ENCODE assay signal across 17 cellular contexts in the genomic region with DNA sequence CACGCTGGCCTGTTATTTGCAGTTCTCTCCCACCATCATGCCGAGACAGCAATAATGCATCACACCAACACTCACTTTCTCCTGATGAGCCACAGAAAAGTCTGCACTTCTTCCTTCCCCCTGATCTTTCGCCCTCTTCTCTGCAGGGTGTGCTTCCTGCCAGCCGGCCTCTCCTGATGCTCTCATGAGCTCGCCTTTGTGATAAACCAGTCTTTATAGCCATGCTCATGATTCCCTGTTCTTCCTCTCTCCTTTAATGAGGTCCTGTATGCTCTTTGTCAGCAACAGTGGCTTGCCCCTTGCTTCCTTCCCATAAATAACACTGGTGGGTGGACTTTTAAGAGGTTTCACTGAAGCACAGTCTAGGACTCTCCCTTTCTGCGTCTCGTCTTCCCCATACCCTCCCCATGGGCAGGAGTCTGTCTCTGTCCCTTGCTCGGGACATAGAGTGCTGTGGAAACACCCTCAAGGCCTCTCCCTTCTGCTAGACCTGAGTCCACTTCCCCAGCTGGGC.
"Had no signal": no experiment of that assay in that cellular context is flagged by ENCODE, and none has a peak within 500 bp of the region (broad histone marks: within the 10 kb centered on the region; RNA-seq: fewer than 3 reads in every experiment).

No MANE protein-coding gene starts in this region.

- DNase-seq: activated CD4-positive, alpha-beta T cell treated with anti-CD3 and anti-CD28 coated beads for 1 hour; activated CD8-positive, alpha-beta memory T cell treated with anti-CD3 and anti-CD28 coated beads for 24 hours; activated CD8-positive, alpha-beta memory T cell treated with anti-CD3 and anti-CD28 coated beads, Interleukin-2, amount 50 U/mL, for 48 hours; activated effector memory CD4-positive, alpha-beta T cell treated with Interleukin-2 at 50 U/mL for 16 hours; activated naive CD4-positive, alpha-beta T cell treated with anti-CD3 and anti-CD28 coated beads, Interleukin-2, amount 10 ng/mL, durations not matched to agents 7 days and 5 days; activated naive CD8-positive, alpha-beta T cell treated with anti-CD3 and anti-CD28 coated beads, Interleukin-2, amount 50 U/mL, for 24 hours; activated T-cell treated with anti-CD3 and anti-CD28 coated beads, Interleukin-2, amount 50 U/mL, for 48 hours; anterior cingulate cortex; effector memory CD8-positive, alpha-beta T cell; left colon; lower lobe of right lung; stimulated activated CD4-positive, alpha-beta T cell treated with anti-CD3 and anti-CD28 coated beads, Interleukin-1b, Interleukin-23, amount 100 ng/mL, for 48 hours; stimulated activated CD8-positive, alpha-beta memory T cell treated with anti-CD3 and anti-CD28 coated beads, Interleukin-4, amount 100 ng/mL, for 48 hours; stimulated activated naive CD4-positive, alpha-beta T cell; T1000; upper lobe of right lung had no signal

- H3K36me3 Mint-ChIP-seq: activated naive CD4-positive, alpha-beta T cell treated with anti-CD3 and anti-CD28 coated beads, Interleukin-2, amount 10 ng/mL, durations not matched to agents 7 days and 5 days; natural killer cell treated with Interleukin-12 subunit alpha and Interleukin-12 subunit beta and Interleukin-15 and Interleukin-18, amount 100 ng/mL, for 72 hours had no signal

- H3K27me3 ChIP-seq: upper lobe of right lung had no signal

- H3K4me1 Mint-ChIP-seq: activated naive CD4-positive, alpha-beta T cell treated with anti-CD3 and anti-CD28 coated beads, Interleukin-2, amount 10 ng/mL, durations not matched to agents 7 days and 5 days; activated naive CD8-positive, alpha-beta T cell treated with anti-CD3 and anti-CD28 coated beads, Interleukin-2, amount 50 U/mL, for 24 hours had no signal

- H3K27ac ChIP-seq: lower lobe of right lung, upper lobe of right lung had no signal

- ATAC-seq: activated naive CD8-positive, alpha-beta T cell treated with anti-CD3 and anti-CD28 coated beads, Interleukin-2, amount 50 U/mL, for 24 hours; effector memory CD8-positive, alpha-beta T cell; left colon; lower lobe of right lung; natural killer cell treated with Interleukin-12 subunit alpha and Interleukin-12 subunit beta and Interleukin-15 and Interleukin-18, amount 100 ng/mL, for 72 hours; upper lobe of right lung had no signal

- H3K27ac Mint-ChIP-seq: activated naive CD4-positive, alpha-beta T cell treated with anti-CD3 and anti-CD28 coated beads, Interleukin-2, amount 10 ng/mL, durations not matched to agents 7 days and 5 days; activated naive CD8-positive, alpha-beta T cell treated with anti-CD3 and anti-CD28 coated beads, Interleukin-2, amount 50 U/mL, for 24 hours; effector memory CD8-positive, alpha-beta T cell; natural killer cell treated with Interleukin-12 subunit alpha and Interleukin-12 subunit beta and Interleukin-15 and Interleukin-18, amount 100 ng/mL, for 72 hours had no signal

- H3K9me3 Mint-ChIP-seq: activated naive CD4-positive, alpha-beta T cell treated with anti-CD3 and anti-CD28 coated beads, Interleukin-2, amount 10 ng/mL, durations not matched to agents 7 days and 5 days; activated naive CD8-positive, alpha-beta T cell treated with anti-CD3 and anti-CD28 coated beads, Interleukin-2, amount 50 U/mL, for 24 hours; effector memory CD8-positive, alpha-beta T cell; natural killer cell treated with Interleukin-12 subunit alpha and Interleukin-12 subunit beta and Interleukin-15 and Interleukin-18, amount 100 ng/mL, for 72 hours had no signal

- H3K27me3 Mint-ChIP-seq: effector memory CD8-positive, alpha-beta T cell had no signal

- H3K9me3 ChIP-seq: lower lobe of right lung, upper lobe of right lung had no signal

- H3K36me3 ChIP-seq: lower lobe of right lung, upper lobe of right lung had no signal

- H3K4me3 ChIP-seq: lower lobe of right lung, upper lobe of right lung had no signal

- H3K4me3 Mint-ChIP-seq: activated naive CD4-positive, alpha-beta T cell treated with anti-CD3 and anti-CD28 coated beads, Interleukin-2, amount 10 ng/mL, durations not matched to agents 7 days and 5 days; activated naive CD8-positive, alpha-beta T cell treated with anti-CD3 and anti-CD28 coated beads, Interleukin-2, amount 50 U/mL, for 24 hours; effector memory CD8-positive, alpha-beta T cell; natural killer cell treated with Interleukin-12 subunit alpha and Interleukin-12 subunit beta and Interleukin-15 and Interleukin-18, amount 100 ng/mL, for 72 hours had no signal
